ENCODE assay signal across 19 cellular contexts in the genomic region with DNA sequence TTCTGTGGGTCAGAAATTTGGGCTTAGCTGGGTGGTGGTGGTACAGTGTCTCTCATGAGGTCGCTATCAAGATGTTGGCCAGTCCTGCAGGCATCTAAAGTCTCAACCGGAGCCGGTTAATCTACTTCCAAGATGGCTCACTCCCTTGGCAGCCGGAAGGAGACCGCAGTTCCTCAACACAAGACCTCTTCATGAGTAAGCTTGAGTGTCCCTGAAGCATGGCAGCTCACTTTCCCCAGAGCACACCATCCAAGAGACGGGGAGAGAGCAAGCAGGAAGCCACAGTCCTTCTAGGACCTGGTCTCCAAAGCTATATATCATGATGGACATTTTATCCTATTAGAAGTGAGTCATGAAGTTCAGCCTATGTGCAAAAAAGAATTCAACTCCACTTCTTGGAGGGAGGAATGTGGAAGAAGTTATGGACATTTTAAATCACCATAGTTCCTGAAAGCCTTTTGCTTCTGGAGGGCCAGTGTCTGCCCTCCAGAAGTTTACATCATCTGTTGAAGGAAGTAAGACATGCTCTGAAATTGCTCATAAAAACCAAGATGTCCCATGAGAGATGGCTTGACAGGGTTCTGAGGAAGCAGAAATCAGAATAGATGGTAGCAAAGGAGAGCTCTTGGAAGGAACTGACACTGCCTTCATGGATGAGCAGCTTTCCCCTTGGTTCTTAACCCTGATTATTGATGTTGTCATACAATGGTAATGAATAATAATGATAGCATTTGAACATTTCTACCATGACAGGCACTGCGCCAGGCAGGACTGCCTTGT. TPM values are rescaled to one million over a fixed set of nuclear protein-coding genes. Genes with fewer than 3 reads are reported as not detected.
DNase-seq lines count a peak whose midpoint lies in the region; ATAC-seq and FAIRE-seq lines count a peak whose summit lies in the region.
"Had no signal": no experiment of that assay in that cellular context is flagged by ENCODE, and none has a peak within 500 bp of the region (broad histone marks: within the 10 kb centered on the region; RNA-seq: fewer than 3 reads in every experiment).

No MANE protein-coding gene starts in this region.

- peak; percentile 84 for FAIRE-seq in RCC 7860 (lab: Jason Lieb, UNC)
- FAIRE-seq: bronchial epithelial cell had no signal

- no peak overlapping the region for H3K27ac Mint-ChIP-seq in stimulated activated memory B cell treated with anti-CD40 and anti-IgM and Interleukin-4, amounts not matched to agents 10 μg/mL and 1 μg/mL and 100 μg/mL, for 72 hours
- H3K27ac Mint-ChIP-seq: activated CD4-positive, alpha-beta T cell treated with anti-CD3 and anti-CD28 coated beads, Interleukin-2, amount 10 ng/mL, durations not matched to agents 7 days and 5 days; activated naive CD4-positive, alpha-beta T cell treated with anti-CD3 and anti-CD28 coated beads, Interleukin-2, amount 50 U/mL, for 72 hours; CD4-positive, alpha-beta T cell had no signal

- no peak overlapping the region for H3K4me3 Mint-ChIP-seq in stimulated activated memory B cell treated with anti-CD40 and anti-IgM and Interleukin-4, amounts not matched to agents 10 μg/mL and 1 μg/mL and 100 μg/mL, for 72 hours
- H3K4me3 Mint-ChIP-seq: activated CD4-positive, alpha-beta T cell treated with anti-CD3 and anti-CD28 coated beads, Interleukin-2, amount 10 ng/mL, durations not matched to agents 7 days and 5 days; CD4-positive, alpha-beta T cell had no signal

- no peaks in the 10 kb centered on the region for H3K27me3 Mint-ChIP-seq in stimulated activated memory B cell treated with anti-CD40 and anti-IgM and Interleukin-4, amounts not matched to agents 10 μg/mL and 1 μg/mL and 100 μg/mL, for 72 hours
- H3K27me3 Mint-ChIP-seq: activated CD4-positive, alpha-beta T cell treated with anti-CD3 and anti-CD28 coated beads, Interleukin-2, amount 10 ng/mL, durations not matched to agents 7 days and 5 days; CD4-positive, alpha-beta T cell had no signal

- H3K9me3 Mint-ChIP-seq in stimulated activated memory B cell treated with anti-CD40 and anti-IgM and Interleukin-4, amounts not matched to agents 10 μg/mL and 1 μg/mL and 100 μg/mL, for 72 hours: no peaks in the 10 kb centered on the region
- H3K9me3 Mint-ChIP-seq: activated CD4-positive, alpha-beta T cell treated with anti-CD3 and anti-CD28 coated beads, Interleukin-2, amount 10 ng/mL, durations not matched to agents 7 days and 5 days; activated naive CD4-positive, alpha-beta T cell treated with anti-CD3 and anti-CD28 coated beads, Interleukin-2, amount 50 U/mL, for 72 hours; CD4-positive, alpha-beta T cell had no signal

- DNase-seq in GF-D8 (lab: John Stamatoyannopoulos, UW) (peak; percentile 40), RCC 7860 (ENCODE audit: low spot score) (peak; percentile 89)
- no peak for DNase-seq in activated CD8-positive, alpha-beta memory T cell treated with anti-CD3 and anti-CD28 coated beads, Interleukin-2, amount 50 U/mL, for 4 hours
- DNase-seq: activated CD4-positive, alpha-beta T cell treated with anti-CD3 and anti-CD28 coated beads, Interleukin-2, amount 10 ng/mL, durations not matched to agents 7 days and 5 days; CD4-positive, alpha-beta T cell; DMS79 treated with DMSO at 0.1 percent for 48 hours; left colon; occipital lobe; SHP77 treated with DMSO at 0.1 percent for 48 hours; stimulated activated CD4-positive, alpha-beta T cell treated with anti-CD3 and anti-CD28 coated beads, Interleukin-4, amount 100 ng/mL, for 24 hours; stimulated activated CD8-positive, alpha-beta memory T cell treated with anti-CD3 and anti-CD28 coated beads, Interleukin-4, amount 100 ng/mL, for 48 hours; T1000; testis had no signal

- peaks cover 29% of the 10 kb centered on the region for H3K36me3 Mint-ChIP-seq in stimulated activated memory B cell treated with anti-CD40 and anti-IgM and Interleukin-4, amounts not matched to agents 10 μg/mL and 1 μg/mL and 100 μg/mL, for 72 hours

- peaks cover 45% of the 10 kb centered on the region for H3K4me1 Mint-ChIP-seq in stimulated activated memory B cell treated with anti-CD40 and anti-IgM and Interleukin-4, amounts not matched to agents 10 μg/mL and 1 μg/mL and 100 μg/mL, for 72 hours

- peak; percentile 51 for ATAC-seq in esophagus mucosa
- ATAC-seq in stimulated activated memory B cell treated with anti-CD40 and anti-IgM and Interleukin-4, amounts not matched to agents 10 μg/mL and 1 μg/mL and 100 μg/mL, for 72 hours: peak; percentile 82
- ATAC-seq in GM18517 (IDR thresholded peaks at IDR 0.05; ENCODE audit: unreplicated experiment): no peak
- ATAC-seq in HG03342 (IDR thresholded peaks at IDR 0.05; ENCODE audit: unreplicated experiment): no peak
- ATAC-seq: activated naive CD4-positive, alpha-beta T cell treated with anti-CD3 and anti-CD28 coated beads, Interleukin-2, amount 50 U/mL, for 72 hours; left colon had no signal

RNA-seq across cellular contexts. Expression of a gene that starts 21.3 kb away (rescaled TPM):
- total RNA-seq in esophagus mucosa: 6.7 TPM

Comparison
In these comparisons a context has a peak if more than half of its experiments do, and no peak if none do; other contexts are left out.
1. ATAC-seq: peak in esophagus mucosa (single experiment) and stimulated activated memory B cell treated with anti-CD40 and anti-IgM and Interleukin-4, amounts not matched to agents 10 μg/mL and 1 μg/mL and 100 μg/mL, for 72 hours (single experiment); none in GM18517 (single experiment) and HG03342 (single experiment).